13 cellular contexts compared by ENCODE assay signal in genomic region chr6:100724222-100724621, GRCh38.
"Had no signal": no experiment of that assay in that cellular context is flagged by ENCODE, and none has a peak within 500 bp of the region (broad histone marks: within the 10 kb centered on the region; RNA-seq: fewer than 3 reads in every experiment).

No MANE protein-coding gene starts in this region.

- H3K4me3 ChIP-seq: esophagus squamous epithelium, left lung, sigmoid colon, testis had no signal

- H3K4me3 Mint-ChIP-seq: activated CD4-positive, alpha-beta memory T cell treated with anti-CD3 and anti-CD28 coated beads, Interleukin-2, amount 10 ng/mL, durations not matched to agents 7 days and 5 days; activated naive CD4-positive, alpha-beta T cell treated with anti-CD3 and anti-CD28 coated beads, Interleukin-2, amount 10 ng/mL, durations not matched to agents 7 days and 5 days; nephron; stimulated activated naive CD8-positive, alpha-beta T cell treated with anti-CD3 and anti-CD28 coated beads, Interleukin-15, amount 100 ng/mL, for 72 hours had no signal

- H3K4me1 ChIP-seq: esophagus squamous epithelium, testis had no signal

- H3K27ac ChIP-seq: brain microvascular endothelial cell, esophagus squamous epithelium, left lung, sigmoid colon, testis had no signal

- H3K27me3 ChIP-seq: brain microvascular endothelial cell, esophagus squamous epithelium, left lung, sigmoid colon, testis had no signal

- H3K27me3 Mint-ChIP-seq: activated CD4-positive, alpha-beta memory T cell treated with anti-CD3 and anti-CD28 coated beads, Interleukin-2, amount 10 ng/mL, durations not matched to agents 7 days and 5 days; activated naive CD4-positive, alpha-beta T cell treated with anti-CD3 and anti-CD28 coated beads, Interleukin-2, amount 10 ng/mL, durations not matched to agents 7 days and 5 days; stimulated activated naive CD8-positive, alpha-beta T cell treated with anti-CD3 and anti-CD28 coated beads, Interleukin-15, amount 100 ng/mL, for 72 hours had no signal

- H3K9me3 ChIP-seq: esophagus squamous epithelium, sigmoid colon, SK-N-SH, testis had no signal

- DNase-seq: activated CD4-positive, alpha-beta memory T cell treated with anti-CD3 and anti-CD28 coated beads, Interleukin-2, amount 10 ng/mL, durations not matched to agents 7 days and 5 days; activated naive CD4-positive, alpha-beta T cell treated with anti-CD3 and anti-CD28 coated beads, Interleukin-2, amount 10 ng/mL, durations not matched to agents 7 days and 5 days; amygdala; brain microvascular endothelial cell; esophagus squamous epithelium; left lung; sigmoid colon; SK-N-SH; stimulated activated CD4-positive, alpha-beta T cell treated with anti-CD3 and anti-CD28 coated beads, Interleukin-4, amount 100 ng/mL, for 1 hour; stimulated activated CD8-positive, alpha-beta memory T cell treated with anti-CD3 and anti-CD28 coated beads, Interleukin-4, amount 100 ng/mL, for 48 hours; stimulated activated naive CD8-positive, alpha-beta T cell treated with anti-CD3 and anti-CD28 coated beads, Interleukin-15, amount 100 ng/mL, for 72 hours; testis had no signal

- H3K9me3 Mint-ChIP-seq: activated CD4-positive, alpha-beta memory T cell treated with anti-CD3 and anti-CD28 coated beads, Interleukin-2, amount 10 ng/mL, durations not matched to agents 7 days and 5 days; activated naive CD4-positive, alpha-beta T cell treated with anti-CD3 and anti-CD28 coated beads, Interleukin-2, amount 10 ng/mL, durations not matched to agents 7 days and 5 days; nephron; stimulated activated naive CD8-positive, alpha-beta T cell treated with anti-CD3 and anti-CD28 coated beads, Interleukin-15, amount 100 ng/mL, for 72 hours had no signal

- ATAC-seq: left lung; stimulated activated naive CD8-positive, alpha-beta T cell treated with anti-CD3 and anti-CD28 coated beads, Interleukin-15, amount 100 ng/mL, for 72 hours had no signal

- H3K36me3 ChIP-seq: brain microvascular endothelial cell, left lung had no signal

- H3K27ac Mint-ChIP-seq: activated CD4-positive, alpha-beta memory T cell treated with anti-CD3 and anti-CD28 coated beads, Interleukin-2, amount 10 ng/mL, durations not matched to agents 7 days and 5 days; activated naive CD4-positive, alpha-beta T cell treated with anti-CD3 and anti-CD28 coated beads, Interleukin-2, amount 10 ng/mL, durations not matched to agents 7 days and 5 days; nephron had no signal
